ENCODE assay signal across 8 cellular contexts in the genomic region with DNA sequence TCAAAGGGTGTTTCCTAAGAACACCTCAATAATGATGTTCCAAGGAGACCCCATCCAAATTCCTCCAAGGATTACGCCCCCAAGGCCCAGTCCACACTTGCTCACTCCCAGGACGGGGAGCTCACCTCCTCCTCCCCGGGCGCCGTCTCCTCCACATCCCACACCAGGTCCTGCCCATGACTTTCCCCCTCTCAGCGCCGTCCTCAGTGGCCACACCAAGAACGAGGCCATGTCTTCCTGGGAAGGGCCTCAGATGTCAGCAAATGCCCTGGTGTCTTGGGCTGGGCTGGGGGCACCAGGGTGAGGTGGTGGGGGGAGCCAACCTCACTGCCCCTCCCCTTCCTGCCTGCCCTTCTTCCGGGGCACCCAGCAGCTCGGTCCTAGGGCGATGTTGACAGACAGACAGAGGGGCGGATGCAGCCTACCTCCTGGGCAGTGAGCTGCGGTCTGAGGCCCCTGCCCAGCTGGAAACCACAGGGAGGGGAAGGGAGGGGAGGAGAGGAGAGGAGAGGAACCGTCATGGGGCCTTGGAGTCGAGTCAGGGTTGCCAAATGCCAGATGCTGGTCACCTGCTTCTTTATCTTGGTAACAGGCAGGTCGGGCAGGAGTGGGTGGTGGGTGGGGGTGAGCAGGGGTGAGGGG. TPM values are rescaled to one million over a fixed set of nuclear protein-coding genes. Genes with fewer than 3 reads are reported as not detected.
DNase-seq lines count a peak whose midpoint lies in the region; FAIRE-seq and TF ChIP-seq lines count a peak whose summit lies in the region.

A gene (minus strand): TSS at position 288 of the 642 bp plus-strand sequence. CDS start 110 bp downstream, at position 178.
A gene with protein sequence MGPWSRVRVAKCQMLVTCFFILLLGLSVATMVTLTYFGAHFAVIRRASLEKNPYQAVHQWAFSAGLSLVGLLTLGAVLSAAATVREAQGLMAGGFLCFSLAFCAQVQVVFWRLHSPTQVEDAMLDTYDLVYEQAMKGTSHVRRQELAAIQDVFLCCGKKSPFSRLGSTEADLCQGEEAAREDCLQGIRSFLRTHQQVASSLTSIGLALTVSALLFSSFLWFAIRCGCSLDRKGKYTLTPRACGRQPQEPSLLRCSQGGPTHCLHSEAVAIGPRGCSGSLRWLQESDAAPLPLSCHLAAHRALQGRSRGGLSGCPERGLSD (plus strand): TSS at position 383 of the 642 bp plus-strand sequence. CDS start 137 bp downstream, at position 520.

- TF ChIP-seq CTCF in uterus (IDR thresholded peaks at IDR 0.05) = no peak

- no peaks in the 10 kb centered on the region for H3K36me3 ChIP-seq in uterus

- peak; percentile 88 for DNase-seq in CMK (ENCODE audit: low read depth)
- DNase-seq in HT1080 (ENCODE audit: low read depth) = peak; percentile 68
- peak; percentile 64 for DNase-seq in activated CD4-positive, alpha-beta T cell treated with anti-CD3 and anti-CD28 coated beads for 48 hours
- DNase-seq in germinal center (ENCODE audit: low spot score) = peak; percentile 36
- peak; percentile 53 for DNase-seq in stimulated activated CD4-positive, alpha-beta T cell treated with anti-CD3 and anti-CD28 coated beads, Interleukin-1b, Interleukin-23, amount 100 ng/mL, for 48 hours
- DNase-seq in uterus = no peak
- DNase-seq in NCI-H1436 (lab: John Stamatoyannopoulos, UW) = no peak
- DNase-seq in frontal cortex (ENCODE audit: low spot score in 2 of 2) = no peak

- intact Hi-C loops in uterus (cut with DNase I; ENCODE audit: low total_unique reads) = loop anchor here (5.0 to 10.0 kb wide), 2 partner anchors 107 to 121 kb away; no protein-coding TSS in a partner anchor

- peaks cover 17 to 21% of the 10 kb centered on the region in 2 donors for H3K4me1 ChIP-seq in uterus

- H3K9me3 ChIP-seq in uterus = no peaks in the 10 kb centered on the region

- no peak for TF ChIP-seq POLR2A in uterus (IDR thresholded peaks at IDR 0.05)

- no peak for FAIRE-seq in frontal cortex (lab: Jason Lieb, UNC)

- no peaks in the 10 kb centered on the region for H3K27me3 ChIP-seq in uterus

- no peak within 1 kb of the TSS for H3K4me3 ChIP-seq in uterus

- peak within 1 kb of the TSS in 1 of 2 donors; percentile 89 for H3K27ac ChIP-seq in uterus

RNA-seq across cellular contexts. Expression of the first gene that starts in this region (rescaled TPM):
- total RNA-seq in HT1080 (2014; rRNA removed; shearing (Covaris generic)) = 0.34 TPM in 1 of 2 replicates, not detected in the other
- 0.12 and 0.26 TPM in 2 replicates for polyA plus RNA-seq in HT1080 (2015; cell fraction: cytosol; rRNA removed)
- polyA plus RNA-seq in HT1080 (2015; cell fraction: nucleus; rRNA removed) = 1.0 and 1.3 TPM in 2 replicates
- total RNA-seq in uterus = 1 to 10 TPM in 2 of 4 donors, not detected in 2; 1.7 to 1.8 TPM
- total RNA-seq in frontal cortex = under 0.01 TPM

RNA-seq across cellular contexts. Expression of the second gene that starts in this region (rescaled TPM):
- total RNA-seq in HT1080 (2014; rRNA removed; shearing (Covaris generic)) = 0.05 and 0.30 TPM in 2 replicates
- 0.07 and 0.36 TPM in 2 replicates for polyA plus RNA-seq in HT1080 (2015; cell fraction: cytosol; rRNA removed)
- polyA plus RNA-seq in HT1080 (2015; cell fraction: nucleus; rRNA removed) = 2.6 and 7.2 TPM in 2 replicates
- total RNA-seq in uterus (1 to 10 TPM in 2 of 4 donors, not detected in 2; 2.5 to 3.3 TPM), frontal cortex (0.41 TPM)

Comparison
In these comparisons a context has a peak if more than half of its experiments do, and no peak if none do; other contexts are left out.
1. DNase-seq: peak in CMK (single experiment), HT1080 (single experiment), activated CD4-positive, alpha-beta T cell treated with anti-CD3 and anti-CD28 coated beads for 48 hours (single experiment), germinal center (single experiment) and stimulated activated CD4-positive, alpha-beta T cell treated with anti-CD3 and anti-CD28 coated beads, Interleukin-1b, Interleukin-23, amount 100 ng/mL, for 48 hours (single experiment); none in uterus (0 of 2), NCI-H1436 (single experiment) and frontal cortex (0 of 2).